Comparison of ENCODE assay signal across 14 cellular contexts in genomic region chr17:66689192-66689591, GRCh38.
DNase-seq lines count a peak whose midpoint lies in the region; ATAC-seq and TF ChIP-seq lines count a peak whose summit lies in the region.
"Had no signal": no experiment of that assay in that cellular context is flagged by ENCODE, and none has a peak within 500 bp of the region (broad histone marks: within the 10 kb centered on the region; RNA-seq: fewer than 3 reads in every experiment).

No MANE protein-coding gene starts in this region.

- TF ChIP-seq CTCF in Calu3 (IDR thresholded peaks at IDR 0.05; ENCODE audit: unreplicated experiment) (no peak), endothelial cell (IDR thresholded peaks at IDR 0.05; ENCODE audit: unreplicated experiment) (no peak)

- peak overlapping the region; percentile 40 for H3K27ac ChIP-seq in caudate nucleus (ENCODE audit: low read depth, low read length)
- H3K27ac ChIP-seq: BLaER1, WERI-Rb-1 had no signal

- H3K9me3 Mint-ChIP-seq in Calu3 (ENCODE audit: low read depth, unreplicated experiment) (no peaks in the 10 kb centered on the region), endothelial cell (ENCODE audit: unreplicated experiment) (no peaks in the 10 kb centered on the region)

- H3K36me3 Mint-ChIP-seq in Calu3 (ENCODE audit: insufficient read depth, unreplicated experiment) (peaks cover 36% of the 10 kb centered on the region), endothelial cell (ENCODE audit: low read depth, unreplicated experiment) (no peaks in the 10 kb centered on the region)

- BruUV-seq in Calu3 (replicated peaks; lab: Mats Ljungman, UMichigan), result no TSS peak

- H3K27ac Mint-ChIP-seq in Calu3 (ENCODE audit: unreplicated experiment), result peak overlapping the region; percentile 4
- no peak overlapping the region for H3K27ac Mint-ChIP-seq in endothelial cell (ENCODE audit: unreplicated experiment)

- peaks cover 26% of the 10 kb centered on the region for H3K4me1 Mint-ChIP-seq in Calu3 (ENCODE audit: low read depth, unreplicated experiment)
- peaks cover 24% of the 10 kb centered on the region for H3K4me1 Mint-ChIP-seq in endothelial cell (ENCODE audit: unreplicated experiment)

- intact Hi-C loops in Calu3 (cut with micrococcal nuclease; ENCODE audit: unreplicated experiment), result no loop called here

- H3K4me3 Mint-ChIP-seq in Calu3 (ENCODE audit: low read depth, unreplicated experiment) (no peak overlapping the region), endothelial cell (ENCODE audit: unreplicated experiment) (no peak overlapping the region)

- H3K27me3 Mint-ChIP-seq in Calu3 (ENCODE audit: unreplicated experiment) (no peaks in the 10 kb centered on the region), endothelial cell (ENCODE audit: unreplicated experiment) (no peaks in the 10 kb centered on the region)

- CTCF ChIA-PET in Calu3 (lab: Charles Lee), result no interaction called here

- ATAC-seq in left lobe of liver, result no peak

- DNase-seq in Calu3 (no peak), MV-4-11 (lab: John Stamatoyannopoulos, UW) (peak; percentile 81), caudate nucleus (lab: John Stamatoyannopoulos, UW) (peak in 1 of 61 donors; percentile 14), pons (ENCODE audit: low spot score) (peak; percentile 84), endothelial cell (ENCODE audit: low spot score) (no peak), NCI-H524 treated with DMSO at 0.1 percent for 48 hours (lab: John Stamatoyannopoulos, UW) (no peak), left lobe of liver (ENCODE audit: low spot score) (no peak)
- DNase-seq: activated gamma-delta T cell treated with Interleukin-2 at 50 U/mL for 16 hours, DMS79, KG1, kidney glomerular epithelial cell, SW 1271, WERI-Rb-1 had no signal

Comparison
In these comparisons a context has a peak if more than half of its experiments do, and no peak if none do; other contexts are left out.
1. DNase-seq: peak in MV-4-11 (single experiment) and pons (single experiment); none in Calu3 (single experiment), endothelial cell (single experiment), NCI-H524 treated with DMSO at 0.1 percent for 48 hours (single experiment) and left lobe of liver (single experiment).